Comparison of ENCODE assay signal across 8 cellular contexts in genomic region chr1:64745181-64745985, GRCh38. TPM values are rescaled to one million over a fixed set of nuclear protein-coding genes. Genes with fewer than 3 reads are reported as not detected.
DNase-seq lines count a peak whose midpoint lies in the region; ATAC-seq, FAIRE-seq and TF ChIP-seq lines count a peak whose summit lies in the region.

No MANE protein-coding gene starts in this region.

- ATAC-seq in GM21723 (IDR thresholded peaks at IDR 0.05; ENCODE audit: unreplicated experiment) = peak; percentile 42
- peak; percentile 47 for ATAC-seq in foreskin keratinocyte

- H2AFZ ChIP-seq in neuron (ENCODE audit: low read depth, low read length) = peak overlapping the region; percentile 75

- H3K4me1 ChIP-seq in foreskin keratinocyte (no peaks in the 10 kb centered on the region), neuron (ENCODE audit: insufficient read depth, low read length) (peaks cover 18% of the 10 kb centered on the region)

- intact Hi-C loops in Calu3 (cut with micrococcal nuclease; ENCODE audit: unreplicated experiment) = loop anchor here (2.0 kb wide), 1 partner anchor 59 kb away; no protein-coding TSS in a partner anchor

- no peak overlapping the region for H3K27ac ChIP-seq in foreskin keratinocyte

- no peaks in the 10 kb centered on the region for H3K9me3 Mint-ChIP-seq in Calu3 (ENCODE audit: low read depth, unreplicated experiment)

- no peak for FAIRE-seq in GM19239 (lab: Jason Lieb, UNC)

- peaks cover 21% of the 10 kb centered on the region for H3K36me3 Mint-ChIP-seq in Calu3 (ENCODE audit: insufficient read depth, unreplicated experiment)

- DNase-seq in Calu3 (peak; percentile 24), NCI-H526 (lab: John Stamatoyannopoulos, UW) (peak; percentile 11 to 60), foreskin keratinocyte (peak in 1 of 2 donors; percentile 29), GM19239 (ENCODE audit: insufficient read length, low spot score) (no peak), MV-4-11 (lab: John Stamatoyannopoulos, UW) (no peak)
- peak; percentile 6 for DNase-seq in activated naive CD4-positive, alpha-beta T cell treated with Interleukin-2 at 50 U/mL for 16 hours

- H3K27ac Mint-ChIP-seq in Calu3 (ENCODE audit: unreplicated experiment) = no peak overlapping the region

- no peaks in the 10 kb centered on the region for H3K9me3 ChIP-seq in neuron (ENCODE audit: low read length)

- H3K4me1 Mint-ChIP-seq in Calu3 (ENCODE audit: low read depth, unreplicated experiment) = peaks cover 23% of the 10 kb centered on the region

- H3K27me3 ChIP-seq in foreskin keratinocyte (no peaks in the 10 kb centered on the region), neuron (ENCODE audit: insufficient read depth, low read length) (no peaks in the 10 kb centered on the region)

- H3K4me3 ChIP-seq in neuron (ENCODE audit: low read length) = peak overlapping the region; percentile 64

- H3K4me3 Mint-ChIP-seq in Calu3 (ENCODE audit: low read depth, unreplicated experiment) = peak overlapping the region; percentile 94

- CTCF ChIA-PET in Calu3 (lab: Charles Lee) = no interaction called here

- H3K27me3 Mint-ChIP-seq in Calu3 (ENCODE audit: unreplicated experiment) = no peaks in the 10 kb centered on the region

- no peak for TF ChIP-seq CTCF in Calu3 (IDR thresholded peaks at IDR 0.05; ENCODE audit: unreplicated experiment)
- no peak for TF ChIP-seq CTCF in foreskin keratinocyte (conservative IDR thresholded peaks at IDR 0.05)

- H3K36me3 ChIP-seq in neuron (ENCODE audit: insufficient read depth, low read length) = no peaks in the 10 kb centered on the region

- BruUV-seq in Calu3 (replicated peaks; lab: Mats Ljungman, UMichigan) = no TSS peak

RNA-seq across cellular contexts. Expression of gene RAVER2, which starts 0.5 kb away (rescaled TPM):
- total RNA-seq in Calu3 (2022) (10.3 and 12.8 TPM in 2 replicates), foreskin keratinocyte (8.4 and 10.5 TPM in 2 replicates)
- 2.7 and 4.3 TPM in 2 replicates for polyA plus RNA-seq in foreskin keratinocyte

Comparison
In these comparisons a context has a peak if more than half of its experiments do, and no peak if none do; other contexts are left out.
1. DNase-seq: peak in Calu3 (single experiment), NCI-H526 (2 of 2) and activated naive CD4-positive, alpha-beta T cell treated with Interleukin-2 at 50 U/mL for 16 hours (single experiment); none in GM19239 (single experiment) and MV-4-11 (single experiment).